8 cellular contexts compared by ENCODE assay signal in genomic region chr11:68121067-68121899, GRCh38. TPM values are rescaled to one million over a fixed set of nuclear protein-coding genes. Genes with fewer than 3 reads are reported as not detected.
DNase-seq lines count a peak whose midpoint lies in the region; ATAC-seq, FAIRE-seq and TF ChIP-seq lines count a peak whose summit lies in the region.

Gene CHKA, minus strand, starts transcription at chr11:68121388. Its CDS starts 211 bp downstream, at chr11:68121177.

- dilution Hi-C loops in endothelial cell of umbilical vein (cut with MboI; ENCODE audit: extremely low pct_ligation_motif_present, low sequenced_read_pairs), result no loop called here

- H3K9me3 ChIP-seq in HUES48 (ENCODE audit: control insufficient read depth, insufficient read depth, low read length), result no peaks in the 10 kb centered on the region
- no peaks in the 10 kb centered on the region for H3K9me3 ChIP-seq in OCI-LY7 (ENCODE audit: low read length)
- H3K9me3 ChIP-seq in endothelial cell of umbilical vein (replicated peaks; ENCODE audit: control insufficient read depth, insufficient read depth, low read length), result no peaks in the 10 kb centered on the region

- H3K4me2 ChIP-seq in OCI-LY7 (ENCODE audit: low read length) (peak within 1 kb of the TSS; percentile 99), endothelial cell of umbilical vein (ENCODE audit: insufficient read depth, low read length) (peak within 1 kb of the TSS; percentile 80)

- CTCF ChIA-PET in OCI-LY7 (lab: Charles Lee; ENCODE audit: unreplicated experiment) (no interaction called here), endothelial cell of umbilical vein (lab: Charles Lee) (no interaction called here)

- peak within 1 kb of the TSS; percentile 97 for H3K4me3 ChIP-seq in HUES48 (ENCODE audit: low read depth, low read length)
- H3K4me3 ChIP-seq in OCI-LY7 (ENCODE audit: low read depth, low read length, poor library complexity, severe bottlenecking), result peak within 1 kb of the TSS; percentile 91
- H3K4me3 ChIP-seq in endothelial cell of umbilical vein (replicated peaks in 1 of 3; ENCODE audit: insufficient read depth in 1 of 3, low read depth in 1 of 3, low read length in 3 of 3), result peak within 1 kb of the TSS; percentile 27 to 73 (median 56)

- H3K9me1 ChIP-seq in endothelial cell of umbilical vein (replicated peaks; ENCODE audit: control insufficient read depth, extremely low read depth, insufficient read depth, low read length), result no peaks in the 10 kb centered on the region

- peak within 1 kb of the TSS; percentile 71 for H3K9ac ChIP-seq in HUES48 (ENCODE audit: low read depth, low read length)
- peak within 1 kb of the TSS; percentile 73 for H3K9ac ChIP-seq in endothelial cell of umbilical vein (replicated peaks; ENCODE audit: extremely low read depth, insufficient read depth, low read length)

- POLR2A ChIA-PET in OCI-LY7 (lab: Charles Lee), result interaction anchor here (0.6 kb wide), 1 partner anchor 10 kb away, joined by 4 read pairs; no protein-coding TSS in a partner anchor
- POLR2A ChIA-PET in endothelial cell of umbilical vein (lab: Charles Lee), result no interaction called here

- H3K36me3 ChIP-seq in HUES48 (ENCODE audit: control insufficient read depth, insufficient read depth, low read length), result peaks cover 15% of the 10 kb centered on the region
- peaks cover 20% of the 10 kb centered on the region; the same call in 1 of the 2 replicates for H3K36me3 ChIP-seq in OCI-LY7 (ENCODE audit: insufficient read depth, low read length)
- no peaks in the 10 kb centered on the region for H3K36me3 ChIP-seq in endothelial cell of umbilical vein (ENCODE audit: control insufficient read depth in 2 of 2, extremely low read depth in 1 of 2, insufficient read depth in 2 of 2, low read length in 2 of 2)

- H3K4me1 ChIP-seq in HUES48 (ENCODE audit: control insufficient read depth, insufficient read depth, low read length), result peaks cover 38% of the 10 kb centered on the region
- peaks cover 35% of the 10 kb centered on the region for H3K4me1 ChIP-seq in OCI-LY7 (ENCODE audit: insufficient read depth, low read length, poor library complexity, severe bottlenecking)
- peaks cover 8% of the 10 kb centered on the region for H3K4me1 ChIP-seq in endothelial cell of umbilical vein (ENCODE audit: control insufficient read depth, extremely low read depth, insufficient read depth, low read length)

- no peaks in the 10 kb centered on the region for H3K9me2 ChIP-seq in OCI-LY7 (ENCODE audit: insufficient read depth, low read length)

- no peaks in the 10 kb centered on the region for H3K27me3 ChIP-seq in HUES48 (ENCODE audit: control insufficient read depth, insufficient read depth, low read length)
- H3K27me3 ChIP-seq in endothelial cell of umbilical vein (ENCODE audit: control insufficient read depth in 2 of 2, insufficient read depth in 2 of 2, low read length in 2 of 2), result no peaks in the 10 kb centered on the region

- H3K27ac ChIP-seq in HUES48 (ENCODE audit: low read depth, low read length), result peak within 1 kb of the TSS; percentile 94
- H3K27ac ChIP-seq in OCI-LY7 (ENCODE audit: low read depth, low read length, poor library complexity, severe bottlenecking), result peak within 1 kb of the TSS; percentile 61
- peak within 1 kb of the TSS; percentile 85 for H3K27ac ChIP-seq in endothelial cell of umbilical vein (ENCODE audit: insufficient read depth, low read depth, low read length)

- TF ChIP-seq CTCF in D721Med (IDR thresholded peaks at IDR 0.05; ENCODE audit: insufficient read depth, missing control alignments) (no peak), OCI-LY7 (conservative IDR thresholded peaks at IDR 0.05; ENCODE audit: low read length) (no peak), endothelial cell of umbilical vein (IDR thresholded peaks at IDR 0.05; ENCODE audit: extremely low read depth in 1 of 2, insufficient read depth in 1 of 2, low read depth in 1 of 2, low read length in 2 of 2) (no peak)

- peaks cover 24% of the 10 kb centered on the region for H4K20me1 ChIP-seq in OCI-LY7 (ENCODE audit: insufficient read depth, low read length)
- no peaks in the 10 kb centered on the region for H4K20me1 ChIP-seq in endothelial cell of umbilical vein (replicated peaks; ENCODE audit: control insufficient read depth, extremely low read depth, insufficient read depth, low read length)

- no TSS peak for BruUV-seq in OCI-LY7 (replicated peaks; lab: Mats Ljungman, UMichigan)
- no TSS peak for BruUV-seq in endothelial cell of umbilical vein (replicated peaks; lab: Mats Ljungman, UMichigan)

- H2AFZ ChIP-seq in OCI-LY7 (ENCODE audit: low read length), result peak within 1 kb of the TSS; percentile 70
- H2AFZ ChIP-seq in endothelial cell of umbilical vein (ENCODE audit: low read depth, low read length), result peak within 1 kb of the TSS; percentile 96

- peaks cover 42% of the 10 kb centered on the region for H3K79me2 ChIP-seq in OCI-LY7 (ENCODE audit: insufficient read depth, low read depth, low read length)
- peaks cover 10% of the 10 kb centered on the region for H3K79me2 ChIP-seq in endothelial cell of umbilical vein (ENCODE audit: control insufficient read depth, insufficient read depth, low read length)

- peak; percentile 33 for TF ChIP-seq POLR2A in endothelial cell of umbilical vein (IDR thresholded peaks at IDR 0.05; ENCODE audit: low read depth, low read length)

- FAIRE-seq in D721Med (lab: Jason Lieb, UNC), result no peak
- peak; percentile 85 for FAIRE-seq in endothelial cell of umbilical vein (lab: Jason Lieb, UNC)

- intact Hi-C loops in OCI-LY7 (cut with micrococcal nuclease; ENCODE audit: unreplicated experiment), result loop anchor here (2.0 to 5.0 kb wide), 2 partner anchors 82 to 86 kb away; partner anchors contain the start of gene TCIRG1
- intact Hi-C loops in endothelial cell of umbilical vein (cut with micrococcal nuclease), result loop anchor here (1.0 to 5.0 kb wide), 3 partner anchors 20 to 86 kb away; no protein-coding TSS in a partner anchor

- DNase-seq in D721Med (ENCODE audit: insufficient read length, low spot score), result peak; percentile 81
- peak; percentile 93 for DNase-seq in OCI-LY7 (ENCODE audit: low spot score)
- peak; percentile 75 for DNase-seq in activated T-cell treated with anti-CD3 and anti-CD28 coated beads for 1 hour (ENCODE audit: low read depth)
- DNase-seq in endothelial cell of umbilical vein (ENCODE audit: low read depth, low spot score), result peak; percentile 93
- peak; percentile 91 for DNase-seq in middle frontal gyrus (ENCODE audit: extremely low spot score, low spot score)
- peak; percentile 72 to 75 for DNase-seq in stimulated activated CD8-positive, alpha-beta memory T cell treated with anti-CD3 and anti-CD28 coated beads, Interleukin-2, amount 100 ng/mL, for 1 hour (ENCODE audit: low read depth in 2 of 2)

- peak; percentile 79 for ATAC-seq in GM21423 (IDR thresholded peaks at IDR 0.05; ENCODE audit: unreplicated experiment)

TF ChIP-seq in endothelial cell of umbilical vein, 7 proteins besides CTCF, POLR2A, EP300 and RAD21:
- TF ChIP-seq MAX (IDR thresholded peaks at IDR 0.05; ENCODE audit: insufficient read depth, insufficient read length), result peak; percentile 2
- peak; percentile 85 for TF ChIP-seq POLR2AphosphoS5 (IDR thresholded peaks at IDR 0.05; ENCODE audit: insufficient read depth, low read depth, low read length)
- TF ChIP-seq MYC (IDR thresholded peaks at IDR 0.05; ENCODE audit: low read depth, low read length), result no peak
- TF ChIP-seq JUN (IDR thresholded peaks at IDR 0.05; ENCODE audit: borderline replicate concordance, insufficient read depth, insufficient read length, low read depth), result no peak

RNA-seq across cellular contexts. Expression of gene CHKA, which starts in this region (rescaled TPM):
- 36.1 and 38.9 TPM in 2 replicates for total RNA-seq in OCI-LY7 (2014; rRNA removed; shearing (Covaris generic))
- total RNA-seq in OCI-LY7 (2022), result 44.4 and 47.2 TPM in 2 replicates
- total RNA-seq in endothelial cell of umbilical vein, result 21.3 and 25.1 TPM in 2 replicates
- 18.2 and 21.4 TPM in 2 replicates for polyA plus RNA-seq in endothelial cell of umbilical vein
- polyA plus RNA-seq in endothelial cell of umbilical vein (2011; cell fraction: cytosol; rRNA removed), result 11.7 and 11.9 TPM in 2 replicates
- 72.1 and 73.9 TPM in 2 replicates for polyA plus RNA-seq in endothelial cell of umbilical vein (2011; cell fraction: nucleus; rRNA removed)
- polyA plus RNA-seq in endothelial cell of umbilical vein (2012), result 16.9 and 17.3 TPM in 2 replicates
- 29.2 and 31.6 TPM in 2 replicates for polyA minus RNA-seq in endothelial cell of umbilical vein
- polyA minus RNA-seq in endothelial cell of umbilical vein (2011; cell fraction: cytosol; rRNA and poly(A)+ RNA removed), result 29.2 TPM
- 23.9 and 30.7 TPM in 2 replicates for polyA minus RNA-seq in endothelial cell of umbilical vein (2011; cell fraction: nucleus; rRNA and poly(A)+ RNA removed)

Comparison
In these comparisons a context has a peak if more than half of its experiments do, and no peak if none do; other contexts are left out.
1. Peak in every context shown above with its lines: DNase-seq, ATAC-seq, H3K4me3 ChIP-seq and H3K27ac ChIP-seq.